In genomic region chr3:141349711-141350110, GRCh38 we compare ENCODE assay signal across 33 cellular contexts.
"Had no signal": no experiment of that assay in that cellular context is flagged by ENCODE, and none has a peak within 500 bp of the region (broad histone marks: within the 10 kb centered on the region; RNA-seq: fewer than 3 reads in every experiment).

No MANE protein-coding gene starts in this region.

- H3K4me3 ChIP-seq: adrenal gland, body of pancreas, breast epithelium had no signal

- H3K4me1 ChIP-seq: adrenal gland, body of pancreas, breast epithelium had no signal

- H3K4me3 Mint-ChIP-seq: activated B cell treated with CpG ODN at 0.5 μM for 24 hours; activated CD4-positive, alpha-beta memory T cell treated with anti-CD3 and anti-CD28 coated beads, Interleukin-2, amount 10 ng/mL, durations not matched to agents 7 days and 5 days; activated CD4-positive, alpha-beta T cell treated with anti-CD3 and anti-CD28 coated beads, Interleukin-2, amount 10 ng/mL, durations not matched to agents 7 days and 5 days; activated CD8-positive, alpha-beta memory T cell treated with anti-CD3 and anti-CD28 coated beads, Interleukin-2, amount 10 ng/mL, durations not matched to agents 7 days and 5 days; activated CD8-positive, alpha-beta T cell treated with anti-CD3 and anti-CD28 coated beads, Interleukin-2, amount 10 ng/mL, durations not matched to agents 7 days and 5 days; activated naive CD8-positive, alpha-beta T cell treated with anti-CD3 and anti-CD28 coated beads for 36 hours; activated T-cell treated with anti-CD3 and anti-CD28 coated beads, Interleukin-2, amount 50 U/mL, for 24 hours; T-helper 1 cell treated with Interleukin-12 subunit alpha and Interleukin-12 subunit beta and Interleukin-4 antibody, amounts not matched to agents 30 μg/mL and 1 μg/mL, for 36 hours; T-helper 2 cell treated with Interferon-gamma antibody and Interleukin-4, amounts not matched to agents 5 μg/mL and 100 μg/mL, for 36 hours had no signal

- H3K4me1 Mint-ChIP-seq: activated CD4-positive, alpha-beta memory T cell treated with anti-CD3 and anti-CD28 coated beads, Interleukin-2, amount 10 ng/mL, durations not matched to agents 7 days and 5 days; activated CD4-positive, alpha-beta T cell treated with anti-CD3 and anti-CD28 coated beads, Interleukin-2, amount 10 ng/mL, durations not matched to agents 7 days and 5 days; activated CD8-positive, alpha-beta memory T cell treated with anti-CD3 and anti-CD28 coated beads, Interleukin-2, amount 10 ng/mL, durations not matched to agents 7 days and 5 days; activated naive CD8-positive, alpha-beta T cell treated with anti-CD3 and anti-CD28 coated beads for 36 hours had no signal

- H3K27ac ChIP-seq: adrenal gland, body of pancreas, brain microvascular endothelial cell, breast epithelium, VCaP had no signal

- ATAC-seq: activated CD8-positive, alpha-beta memory T cell treated with anti-CD3 and anti-CD28 coated beads, Interleukin-2, amount 10 ng/mL, durations not matched to agents 7 days and 5 days; activated CD8-positive, alpha-beta T cell treated with anti-CD3 and anti-CD28 coated beads, Interleukin-2, amount 10 ng/mL, durations not matched to agents 7 days and 5 days; activated naive CD4-positive, alpha-beta T cell treated with anti-CD3 and anti-CD28 coated beads, Interleukin-2, amount 50 U/mL, for 72 hours; body of pancreas had no signal

- H3K36me3 Mint-ChIP-seq: activated CD8-positive, alpha-beta memory T cell treated with anti-CD3 and anti-CD28 coated beads, Interleukin-2, amount 10 ng/mL, durations not matched to agents 7 days and 5 days had no signal

- H3K27me3 ChIP-seq: adrenal gland, body of pancreas, brain microvascular endothelial cell, breast epithelium had no signal

- FAIRE-seq: astrocyte, TTC549 had no signal

- H3K27ac Mint-ChIP-seq: activated B cell treated with CpG ODN at 0.5 μM for 24 hours; activated CD4-positive, alpha-beta memory T cell treated with anti-CD3 and anti-CD28 coated beads, Interleukin-2, amount 10 ng/mL, durations not matched to agents 7 days and 5 days; activated CD4-positive, alpha-beta T cell treated with anti-CD3 and anti-CD28 coated beads, Interleukin-2, amount 10 ng/mL, durations not matched to agents 7 days and 5 days; activated CD8-positive, alpha-beta memory T cell treated with anti-CD3 and anti-CD28 coated beads, Interleukin-2, amount 10 ng/mL, durations not matched to agents 7 days and 5 days; activated CD8-positive, alpha-beta T cell treated with anti-CD3 and anti-CD28 coated beads, Interleukin-2, amount 10 ng/mL, durations not matched to agents 7 days and 5 days; activated naive CD4-positive, alpha-beta T cell treated with anti-CD3 and anti-CD28 coated beads, Interleukin-2, amount 50 U/mL, for 72 hours; activated naive CD8-positive, alpha-beta T cell treated with anti-CD3 and anti-CD28 coated beads for 36 hours; activated T-cell treated with anti-CD3 and anti-CD28 coated beads, Interleukin-2, amount 50 U/mL, for 24 hours; T-helper 1 cell treated with Interleukin-12 subunit alpha and Interleukin-12 subunit beta and Interleukin-4 antibody, amounts not matched to agents 30 μg/mL and 1 μg/mL, for 36 hours; T-helper 2 cell treated with Interferon-gamma antibody and Interleukin-4, amounts not matched to agents 5 μg/mL and 100 μg/mL, for 36 hours had no signal

- DNase-seq: activated B cell treated with CpG ODN at 0.5 μM for 24 hours; activated CD4-positive, alpha-beta memory T cell treated with anti-CD3 and anti-CD28 coated beads, Interleukin-2, amount 10 ng/mL, durations not matched to agents 7 days and 5 days; activated CD4-positive, alpha-beta T cell treated with anti-CD3 and anti-CD28 coated beads for 4 hours; activated CD4-positive, alpha-beta T cell treated with anti-CD3 and anti-CD28 coated beads, Interleukin-2, amount 10 ng/mL, durations not matched to agents 7 days and 5 days; activated CD4-positive, alpha-beta T cell treated with anti-CD3 and anti-CD28 coated beads, Interleukin-2, amount 50 U/mL, for 48 hours; activated CD4-positive, CD25-positive, alpha-beta regulatory T cell treated with anti-CD3 and anti-CD28 coated beads, Interleukin-2, amount 50 U/mL, for 72 hours; activated CD8-positive, alpha-beta memory T cell treated with anti-CD3 and anti-CD28 coated beads for 24 hours; activated CD8-positive, alpha-beta memory T cell treated with anti-CD3 and anti-CD28 coated beads, Interleukin-2, amount 10 ng/mL, durations not matched to agents 7 days and 5 days; activated CD8-positive, alpha-beta memory T cell treated with anti-CD3 and anti-CD28 coated beads, Interleukin-2, amount 50 U/mL, for 48 hours; activated CD8-positive, alpha-beta T cell treated with anti-CD3 and anti-CD28 coated beads, Interleukin-2, amount 10 ng/mL, durations not matched to agents 7 days and 5 days; activated effector memory CD4-positive, alpha-beta T cell treated with anti-CD3 and anti-CD28 coated beads, Interleukin-2, amount 50 U/mL, for 16 hours; activated gamma-delta T cell treated with Interleukin-2 at 50 U/mL for 16 hours; activated naive CD4-positive, alpha-beta T cell; activated naive CD4-positive, alpha-beta T cell treated with anti-CD3 and anti-CD28 coated beads, Interleukin-2, amount 50 U/mL, for 16 hours; activated naive CD8-positive, alpha-beta T cell treated with anti-CD3 and anti-CD28 coated beads for 36 hours; activated T-cell treated with anti-CD3 and anti-CD28 coated beads, Interleukin-2, amount 50 U/mL, for 24 hours; activated T-cell treated with anti-CD3 and anti-CD28 coated beads, Interleukin-2, amount 50 U/mL, for 48 hours; adrenal gland; amniotic stem cell; aorta; body of pancreas; brain microvascular endothelial cell; central memory CD4-positive, alpha-beta T cell; T-helper 1 cell; T-helper 2 cell; T-helper 9 cell had no signal

- H3K27me3 Mint-ChIP-seq: activated naive CD8-positive, alpha-beta T cell treated with anti-CD3 and anti-CD28 coated beads for 36 hours; activated T-cell treated with anti-CD3 and anti-CD28 coated beads, Interleukin-2, amount 50 U/mL, for 24 hours had no signal

- H3K36me3 ChIP-seq: adrenal gland, brain microvascular endothelial cell, breast epithelium had no signal

- H3K9me3 ChIP-seq: adrenal gland, body of pancreas, breast epithelium had no signal

- H3K9me3 Mint-ChIP-seq: activated CD4-positive, alpha-beta memory T cell treated with anti-CD3 and anti-CD28 coated beads, Interleukin-2, amount 10 ng/mL, durations not matched to agents 7 days and 5 days; activated CD4-positive, alpha-beta T cell treated with anti-CD3 and anti-CD28 coated beads, Interleukin-2, amount 10 ng/mL, durations not matched to agents 7 days and 5 days; activated naive CD4-positive, alpha-beta T cell treated with anti-CD3 and anti-CD28 coated beads, Interleukin-2, amount 50 U/mL, for 72 hours; activated T-cell treated with anti-CD3 and anti-CD28 coated beads, Interleukin-2, amount 50 U/mL, for 24 hours; T-helper 1 cell treated with Interleukin-12 subunit alpha and Interleukin-12 subunit beta and Interleukin-4 antibody, amounts not matched to agents 30 μg/mL and 1 μg/mL, for 36 hours; T-helper 2 cell treated with Interferon-gamma antibody and Interleukin-4, amounts not matched to agents 5 μg/mL and 100 μg/mL, for 36 hours had no signal
